Comparison of ENCODE assay signal across 12 cellular contexts in genomic region chr1:82388679-82389078, GRCh38.
A peak's percentile ranks its signal among the peaks of the same experiment; 100 is the strongest.
DNase-seq lines count a peak whose midpoint lies in the region; ATAC-seq and TF ChIP-seq lines count a peak whose summit lies in the region.
"Had no signal": no experiment of that assay in that cellular context is flagged by ENCODE, and none has a peak within 500 bp of the region (broad histone marks: within the 10 kb centered on the region; RNA-seq: fewer than 3 reads in every experiment).

No MANE protein-coding gene starts in this region.

- no peaks in the 10 kb centered on the region for H3K9me3 Mint-ChIP-seq in mesothelial cell of epicardium
- H3K9me3 Mint-ChIP-seq in activated naive CD8-positive, alpha-beta T cell treated with anti-CD3 and anti-CD28 coated beads, Interleukin-2, amount 50 U/mL, for 24 hours: peaks cover 12% of the 10 kb centered on the region
- H3K9me3 Mint-ChIP-seq: neural progenitor cell had no signal

- peaks cover 37% of the 10 kb centered on the region for H3K4me1 Mint-ChIP-seq in mesothelial cell of epicardium
- H3K4me1 Mint-ChIP-seq in activated naive CD8-positive, alpha-beta T cell treated with anti-CD3 and anti-CD28 coated beads, Interleukin-2, amount 50 U/mL, for 24 hours: no peaks in the 10 kb centered on the region

- intact Hi-C loops in left ventricle myocardium inferior (cut with micrococcal nuclease): no loop called here

- no peak overlapping the region for H3K4me3 Mint-ChIP-seq in mesothelial cell of epicardium
- H3K4me3 Mint-ChIP-seq in activated naive CD8-positive, alpha-beta T cell treated with anti-CD3 and anti-CD28 coated beads, Interleukin-2, amount 50 U/mL, for 24 hours: no peak overlapping the region
- H3K4me3 Mint-ChIP-seq: activated T-cell treated with anti-CD3 and anti-CD28 coated beads, Interleukin-2, amount 50 U/mL, for 4 hours; neural progenitor cell had no signal

- no peaks in the 10 kb centered on the region for H3K36me3 Mint-ChIP-seq in mesothelial cell of epicardium
- H3K36me3 Mint-ChIP-seq in activated naive CD8-positive, alpha-beta T cell treated with anti-CD3 and anti-CD28 coated beads, Interleukin-2, amount 50 U/mL, for 24 hours (ENCODE audit: low read depth): no peaks in the 10 kb centered on the region
- H3K36me3 Mint-ChIP-seq: neural progenitor cell had no signal

- no peak overlapping the region for H3K4me2 ChIP-seq in GM23248 (ENCODE audit: unreplicated experiment)

- H2AFZ ChIP-seq in GM23248: no peak overlapping the region
- H2AFZ ChIP-seq: neural progenitor cell had no signal

- no peak for ATAC-seq in GM18517 (IDR thresholded peaks at IDR 0.05; ENCODE audit: unreplicated experiment)
- ATAC-seq in activated naive CD8-positive, alpha-beta T cell treated with anti-CD3 and anti-CD28 coated beads, Interleukin-2, amount 50 U/mL, for 24 hours: no peak
- ATAC-seq: activated T-cell treated with anti-CD3 and anti-CD28 coated beads, Interleukin-2, amount 50 U/mL, for 4 hours had no signal

- no peaks in the 10 kb centered on the region for H3K9me2 ChIP-seq in GM23248 (ENCODE audit: insufficient read depth)

- in situ Hi-C loops in GM23248 (cut with MboI): no loop called here
- in situ Hi-C loops in astrocyte of the cerebellum (cut with HindIII; ENCODE audit: low sequenced_read_pairs): no loop called here

- H3K4me3 ChIP-seq in GM23248: no peak overlapping the region
- no peak overlapping the region for H3K4me3 ChIP-seq in astrocyte of the cerebellum (ENCODE audit: low read depth, low read length)
- no peak overlapping the region for H3K4me3 ChIP-seq in left ventricle myocardium inferior
- H3K4me3 ChIP-seq: esophagus squamous epithelium, neural progenitor cell had no signal

- H3K27ac ChIP-seq in GM23248: no peak overlapping the region
- no peak overlapping the region for H3K27ac ChIP-seq in left ventricle myocardium inferior (replicated peaks)
- H3K27ac ChIP-seq: esophagus squamous epithelium, neural progenitor cell had no signal

- H3K4me1 ChIP-seq in GM23248 (ENCODE audit: insufficient read depth) (no peaks in the 10 kb centered on the region), left ventricle myocardium inferior (no peaks in the 10 kb centered on the region)
- H3K4me1 ChIP-seq: esophagus squamous epithelium had no signal

- H4K20me1 ChIP-seq in GM23248 (ENCODE audit: insufficient read depth): no peaks in the 10 kb centered on the region

- H3K27ac Mint-ChIP-seq in mesothelial cell of epicardium: no peak overlapping the region
- H3K27ac Mint-ChIP-seq in activated naive CD8-positive, alpha-beta T cell treated with anti-CD3 and anti-CD28 coated beads, Interleukin-2, amount 50 U/mL, for 24 hours: no peak overlapping the region
- H3K27ac Mint-ChIP-seq: neural progenitor cell had no signal

- H3K27me3 ChIP-seq in GM23248 (replicated peaks; ENCODE audit: insufficient read depth): no peaks in the 10 kb centered on the region
- no peaks in the 10 kb centered on the region for H3K27me3 ChIP-seq in left ventricle myocardium inferior (ENCODE audit: low read depth)
- H3K27me3 ChIP-seq: esophagus squamous epithelium, neural progenitor cell had no signal

- TF ChIP-seq CTCF in astrocyte of the cerebellum (IDR thresholded peaks at IDR 0.05; ENCODE audit: low read depth, low read length, missing control alignments) (no peak), mesothelial cell of epicardium (IDR thresholded peaks at IDR 0.05; ENCODE audit: unreplicated experiment) (no peak), left ventricle myocardium inferior (IDR thresholded peaks at IDR 0.05; ENCODE audit: borderline replicate concordance) (no peak)

- 31 to 38% methylated on average over 1 of the region's 1 CpG for WGBS in GM23248 (ENCODE audit: low coverage in 1 of 2, low lambda C conversion rate in 2 of 2, missing lambda C conversion rate in 2 of 2), 2 experiments

- no peaks in the 10 kb centered on the region for H3K9me3 ChIP-seq in GM23248 (ENCODE audit: low read depth)
- H3K9me3 ChIP-seq in left ventricle myocardium inferior (replicated peaks): no peaks in the 10 kb centered on the region
- H3K9me3 ChIP-seq: esophagus squamous epithelium had no signal

- H3K79me2 ChIP-seq in GM23248 (ENCODE audit: insufficient read depth): no peaks in the 10 kb centered on the region

- no peaks in the 10 kb centered on the region for H3K36me3 ChIP-seq in GM23248 (ENCODE audit: low read depth)
- H3K36me3 ChIP-seq in left ventricle myocardium inferior: no peaks in the 10 kb centered on the region
- H3K36me3 ChIP-seq: esophagus squamous epithelium, neural progenitor cell had no signal

- DNase-seq in GM23248: peak; percentile 15
- peak; percentile 65 for DNase-seq in NCI-H1105 (lab: John Stamatoyannopoulos, UW)
- peak; percentile 79 for DNase-seq in astrocyte of the cerebellum (ENCODE audit: low read depth)
- DNase-seq in mesothelial cell of epicardium (ENCODE audit: low spot score in 2 of 2, unreplicated experiment in 2 of 2): peak; percentile 20 to 45
- DNase-seq in left ventricle myocardium inferior: no peak
- DNase-seq in activated naive CD8-positive, alpha-beta T cell treated with anti-CD3 and anti-CD28 coated beads, Interleukin-2, amount 50 U/mL, for 24 hours: no peak
- DNase-seq: activated CD4-positive, CD25-positive, alpha-beta regulatory T cell; activated T-cell treated with anti-CD3 and anti-CD28 coated beads, Interleukin-2, amount 50 U/mL, for 4 hours; esophagus squamous epithelium; Right ventricle myocardium superior had no signal

- H3K9ac ChIP-seq in GM23248: no peak overlapping the region
- H3K9ac ChIP-seq: neural progenitor cell had no signal

- H3F3A ChIP-seq in GM23248 (ENCODE audit: insufficient read depth): no peaks in the 10 kb centered on the region

- no peaks in the 10 kb centered on the region for H3K27me3 Mint-ChIP-seq in mesothelial cell of epicardium (ENCODE audit: low read depth)
- H3K27me3 Mint-ChIP-seq in activated naive CD8-positive, alpha-beta T cell treated with anti-CD3 and anti-CD28 coated beads, Interleukin-2, amount 50 U/mL, for 24 hours: no peaks in the 10 kb centered on the region

Comparison
In these comparisons a context has a peak if more than half of its experiments do, and no peak if none do; other contexts are left out.
1. DNase-seq: peak in GM23248 (single experiment), NCI-H1105 (single experiment), astrocyte of the cerebellum (single experiment) and mesothelial cell of epicardium (2 of 2); none in left ventricle myocardium inferior (single experiment) and activated naive CD8-positive, alpha-beta T cell treated with anti-CD3 and anti-CD28 coated beads, Interleukin-2, amount 50 U/mL, for 24 hours (single experiment).